Comparison of ENCODE assay signal across 1 cellular context in genomic region chr1:211305044-211305443, GRCh38.
TF ChIP-seq lines count a peak whose summit lies in the region.

No MANE protein-coding gene starts in this region.

TF ChIP-seq in GM12878, 131 proteins besides CTCF, POLR2A, EP300 and RAD21 (continued from another document):
- peak; percentile 29; the same call in 1 of the 2 replicates for TF ChIP-seq RUNX3 (IDR thresholded peaks at IDR 0.05; ENCODE audit: low read length)
- no peak for TF ChIP-seq MYB (IDR thresholded peaks at IDR 0.05; ENCODE audit: borderline replicate concordance, low read depth, low read length)
- TF ChIP-seq NFXL1 (IDR thresholded peaks at IDR 0.05; ENCODE audit: borderline replicate concordance): no peak
- no peak for TF ChIP-seq HCFC1 (IDR thresholded peaks at IDR 0.05; ENCODE audit: low read length)
- TF ChIP-seq ESRRA (IDR thresholded peaks at IDR 0.05; ENCODE audit: low read length): no peak
- 0 out of 4 replicates have a peak, but pooled peaks of 1 of the 2 experiments have one; percentile 13 for TF ChIP-seq ETV6 (conservative IDR thresholded peaks at IDR 0.05 in 1 of 2, IDR thresholded peaks at IDR 0.05 in 1 of 2; ENCODE audit: borderline replicate concordance in 1 of 2, low read depth in 1 of 2)
- no peak for TF ChIP-seq NKRF (conservative IDR thresholded peaks at IDR 0.05)
- TF ChIP-seq EZH2 (IDR thresholded peaks at IDR 0.05; ENCODE audit: borderline replicate concordance, control insufficient read depth, low read depth, low read length): no peak
- peak; percentile 78 for TF ChIP-seq CREM (IDR thresholded peaks at IDR 0.05; ENCODE audit: low read depth)
- TF ChIP-seq JUNB (IDR thresholded peaks at IDR 0.05): peak; percentile 94
- TF ChIP-seq BCL11A (IDR thresholded peaks at IDR 0.05; ENCODE audit: low read depth, low read length): peak; percentile 53; the same call in 1 of the 2 replicates
- 0 out of 2 replicates have a peak, but pooled peaks have one; percentile 22 for TF ChIP-seq JUND (IDR thresholded peaks at IDR 0.05; ENCODE audit: low read depth, low read length)
- TF ChIP-seq SMARCA5 (IDR thresholded peaks at IDR 0.05): no peak
- TF ChIP-seq BCL3 (IDR thresholded peaks at IDR 0.05; ENCODE audit: borderline replicate concordance, insufficient read depth, low read depth, low read length, poor library complexity, severe bottlenecking): peak; percentile 64
- TF ChIP-seq CHD2 (IDR thresholded peaks at IDR 0.05; ENCODE audit: borderline replicate concordance, low read depth, low read length): no peak
- TF ChIP-seq STAT3 (IDR thresholded peaks at IDR 0.05; ENCODE audit: low read depth, low read length): no peak
- peak; percentile 73; the same call in 1 of the 2 replicates for TF ChIP-seq ZBED1 (IDR thresholded peaks at IDR 0.05; ENCODE audit: borderline replicate concordance)
- no peak for TF ChIP-seq CBX5 (IDR thresholded peaks at IDR 0.05; ENCODE audit: low read depth)
- TF ChIP-seq, protein P1, sequence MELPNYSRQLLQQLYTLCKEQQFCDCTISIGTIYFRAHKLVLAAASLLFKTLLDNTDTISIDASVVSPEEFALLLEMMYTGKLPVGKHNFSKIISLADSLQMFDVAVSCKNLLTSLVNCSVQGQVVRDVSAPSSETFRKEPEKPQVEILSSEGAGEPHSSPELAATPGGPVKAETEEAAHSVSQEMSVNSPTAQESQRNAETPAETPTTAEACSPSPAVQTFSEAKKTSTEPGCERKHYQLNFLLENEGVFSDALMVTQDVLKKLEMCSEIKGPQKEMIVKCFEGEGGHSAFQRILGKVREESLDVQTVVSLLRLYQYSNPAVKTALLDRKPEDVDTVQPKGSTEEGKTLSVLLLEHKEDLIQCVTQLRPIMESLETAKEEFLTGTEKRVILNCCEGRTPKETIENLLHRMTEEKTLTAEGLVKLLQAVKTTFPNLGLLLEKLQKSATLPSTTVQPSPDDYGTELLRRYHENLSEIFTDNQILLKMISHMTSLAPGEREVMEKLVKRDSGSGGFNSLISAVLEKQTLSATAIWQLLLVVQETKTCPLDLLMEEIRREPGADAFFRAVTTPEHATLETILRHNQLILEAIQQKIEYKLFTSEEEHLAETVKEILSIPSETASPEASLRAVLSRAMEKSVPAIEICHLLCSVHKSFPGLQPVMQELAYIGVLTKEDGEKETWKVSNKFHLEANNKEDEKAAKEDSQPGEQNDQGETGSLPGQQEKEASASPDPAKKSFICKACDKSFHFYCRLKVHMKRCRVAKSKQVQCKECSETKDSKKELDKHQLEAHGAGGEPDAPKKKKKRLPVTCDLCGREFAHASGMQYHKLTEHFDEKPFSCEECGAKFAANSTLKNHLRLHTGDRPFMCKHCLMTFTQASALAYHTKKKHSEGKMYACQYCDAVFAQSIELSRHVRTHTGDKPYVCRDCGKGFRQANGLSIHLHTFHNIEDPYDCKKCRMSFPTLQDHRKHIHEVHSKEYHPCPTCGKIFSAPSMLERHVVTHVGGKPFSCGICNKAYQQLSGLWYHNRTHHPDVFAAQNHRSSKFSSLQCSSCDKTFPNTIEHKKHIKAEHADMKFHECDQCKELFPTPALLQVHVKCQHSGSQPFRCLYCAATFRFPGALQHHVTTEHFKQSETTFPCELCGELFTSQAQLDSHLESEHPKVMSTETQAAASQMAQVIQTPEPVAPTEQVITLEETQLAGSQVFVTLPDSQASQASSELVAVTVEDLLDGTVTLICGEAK (IDR thresholded peaks at IDR 0.05; ENCODE audit: borderline replicate concordance): no peak
- no peak for TF ChIP-seq RFX5 (IDR thresholded peaks at IDR 0.05; ENCODE audit: low read depth, low read length)
- no peak for TF ChIP-seq RB1 (IDR thresholded peaks at IDR 0.05; ENCODE audit: borderline replicate concordance)
- peak; percentile 91 for TF ChIP-seq MEF2A (IDR thresholded peaks at IDR 0.05; ENCODE audit: insufficient read depth, low read depth, low read length)
- TF ChIP-seq TAF1 (IDR thresholded peaks at IDR 0.05; ENCODE audit: borderline replicate concordance, low read depth, low read length): no peak
- TF ChIP-seq IRF3 (IDR thresholded peaks at IDR 0.05): no peak
- TF ChIP-seq SREBF2 (IDR thresholded peaks at IDR 0.05; ENCODE audit: low read length): no peak
- no peak for TF ChIP-seq SMAD5 (IDR thresholded peaks at IDR 0.05; ENCODE audit: low read depth)
- no peak for TF ChIP-seq SRF (IDR thresholded peaks at IDR 0.05; ENCODE audit: low read depth in 2 of 2, low read length in 2 of 2)
- TF ChIP-seq PBX3 (IDR thresholded peaks at IDR 0.05; ENCODE audit: insufficient replicate concordance, low read depth, low read length): no peak
- no peak for TF ChIP-seq SMC3 (IDR thresholded peaks at IDR 0.05; ENCODE audit: borderline replicate concordance, low read length)
- TF ChIP-seq EED (IDR thresholded peaks at IDR 0.05; ENCODE audit: low read depth): peak; percentile 45; the same call in 1 of the 2 replicates
- peak; percentile 60 for TF ChIP-seq MEF2B (IDR thresholded peaks at IDR 0.05; ENCODE audit: partially characterized antibody, poor library complexity, severe bottlenecking)
- TF ChIP-seq NR2C2 (IDR thresholded peaks at IDR 0.05; ENCODE audit: borderline replicate concordance, control insufficient read depth, insufficient read length, low read depth): no peak
- no peak for TF ChIP-seq HDGF (IDR thresholded peaks at IDR 0.05)
- TF ChIP-seq NFIC (IDR thresholded peaks at IDR 0.05; ENCODE audit: low read depth, low read length): peak; percentile 77; the same call in 1 of the 2 replicates
- TF ChIP-seq LARP7 (IDR thresholded peaks at IDR 0.05): no peak
- TF ChIP-seq CREB1 (IDR thresholded peaks at IDR 0.05; ENCODE audit: low read depth): peak; percentile 82
- TF ChIP-seq, protein P2, sequence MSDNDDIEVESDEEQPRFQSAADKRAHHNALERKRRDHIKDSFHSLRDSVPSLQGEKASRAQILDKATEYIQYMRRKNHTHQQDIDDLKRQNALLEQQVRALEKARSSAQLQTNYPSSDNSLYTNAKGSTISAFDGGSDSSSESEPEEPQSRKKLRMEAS (IDR thresholded peaks at IDR 0.05; ENCODE audit: low read depth, low read length): no peak
- TF ChIP-seq, protein P3, sequence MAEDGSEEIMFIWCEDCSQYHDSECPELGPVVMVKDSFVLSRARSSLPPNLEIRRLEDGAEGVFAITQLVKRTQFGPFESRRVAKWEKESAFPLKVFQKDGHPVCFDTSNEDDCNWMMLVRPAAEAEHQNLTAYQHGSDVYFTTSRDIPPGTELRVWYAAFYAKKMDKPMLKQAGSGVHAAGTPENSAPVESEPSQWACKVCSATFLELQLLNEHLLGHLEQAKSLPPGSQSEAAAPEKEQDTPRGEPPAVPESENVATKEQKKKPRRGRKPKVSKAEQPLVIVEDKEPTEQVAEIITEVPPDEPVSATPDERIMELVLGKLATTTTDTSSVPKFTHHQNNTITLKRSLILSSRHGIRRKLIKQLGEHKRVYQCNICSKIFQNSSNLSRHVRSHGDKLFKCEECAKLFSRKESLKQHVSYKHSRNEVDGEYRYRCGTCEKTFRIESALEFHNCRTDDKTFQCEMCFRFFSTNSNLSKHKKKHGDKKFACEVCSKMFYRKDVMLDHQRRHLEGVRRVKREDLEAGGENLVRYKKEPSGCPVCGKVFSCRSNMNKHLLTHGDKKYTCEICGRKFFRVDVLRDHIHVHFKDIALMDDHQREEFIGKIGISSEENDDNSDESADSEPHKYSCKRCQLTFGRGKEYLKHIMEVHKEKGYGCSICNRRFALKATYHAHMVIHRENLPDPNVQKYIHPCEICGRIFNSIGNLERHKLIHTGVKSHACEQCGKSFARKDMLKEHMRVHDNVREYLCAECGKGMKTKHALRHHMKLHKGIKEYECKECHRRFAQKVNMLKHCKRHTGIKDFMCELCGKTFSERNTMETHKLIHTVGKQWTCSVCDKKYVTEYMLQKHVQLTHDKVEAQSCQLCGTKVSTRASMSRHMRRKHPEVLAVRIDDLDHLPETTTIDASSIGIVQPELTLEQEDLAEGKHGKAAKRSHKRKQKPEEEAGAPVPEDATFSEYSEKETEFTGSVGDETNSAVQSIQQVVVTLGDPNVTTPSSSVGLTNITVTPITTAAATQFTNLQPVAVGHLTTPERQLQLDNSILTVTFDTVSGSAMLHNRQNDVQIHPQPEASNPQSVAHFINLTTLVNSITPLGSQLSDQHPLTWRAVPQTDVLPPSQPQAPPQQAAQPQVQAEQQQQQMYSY (CRISPR knock-in tag; IDR thresholded peaks at IDR 0.05): no peak
- TF ChIP-seq, protein P4, sequence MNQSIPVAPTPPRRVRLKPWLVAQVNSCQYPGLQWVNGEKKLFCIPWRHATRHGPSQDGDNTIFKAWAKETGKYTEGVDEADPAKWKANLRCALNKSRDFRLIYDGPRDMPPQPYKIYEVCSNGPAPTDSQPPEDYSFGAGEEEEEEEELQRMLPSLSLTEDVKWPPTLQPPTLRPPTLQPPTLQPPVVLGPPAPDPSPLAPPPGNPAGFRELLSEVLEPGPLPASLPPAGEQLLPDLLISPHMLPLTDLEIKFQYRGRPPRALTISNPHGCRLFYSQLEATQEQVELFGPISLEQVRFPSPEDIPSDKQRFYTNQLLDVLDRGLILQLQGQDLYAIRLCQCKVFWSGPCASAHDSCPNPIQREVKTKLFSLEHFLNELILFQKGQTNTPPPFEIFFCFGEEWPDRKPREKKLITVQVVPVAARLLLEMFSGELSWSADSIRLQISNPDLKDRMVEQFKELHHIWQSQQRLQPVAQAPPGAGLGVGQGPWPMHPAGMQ (IDR thresholded peaks at IDR 0.05; ENCODE audit: borderline replicate concordance): no peak
- TF ChIP-seq RBBP5 (conservative IDR thresholded peaks at IDR 0.05): no peak
- peak; percentile 58 for TF ChIP-seq ATF7 (IDR thresholded peaks at IDR 0.05; ENCODE audit: low read depth)
- no peak for TF ChIP-seq SIX5 (IDR thresholded peaks at IDR 0.05; ENCODE audit: low read depth, low read length, severe bottlenecking)
- TF ChIP-seq KAT2A (conservative IDR thresholded peaks at IDR 0.05; ENCODE audit: control insufficient read depth, low read depth, low read length): no peak
- no peak for TF ChIP-seq PML (IDR thresholded peaks at IDR 0.05; ENCODE audit: low read length)
TF ChIP-seq in GM12878: peak in this region for 16.
